1 cellular context compared by ENCODE assay signal in the genomic region with DNA sequence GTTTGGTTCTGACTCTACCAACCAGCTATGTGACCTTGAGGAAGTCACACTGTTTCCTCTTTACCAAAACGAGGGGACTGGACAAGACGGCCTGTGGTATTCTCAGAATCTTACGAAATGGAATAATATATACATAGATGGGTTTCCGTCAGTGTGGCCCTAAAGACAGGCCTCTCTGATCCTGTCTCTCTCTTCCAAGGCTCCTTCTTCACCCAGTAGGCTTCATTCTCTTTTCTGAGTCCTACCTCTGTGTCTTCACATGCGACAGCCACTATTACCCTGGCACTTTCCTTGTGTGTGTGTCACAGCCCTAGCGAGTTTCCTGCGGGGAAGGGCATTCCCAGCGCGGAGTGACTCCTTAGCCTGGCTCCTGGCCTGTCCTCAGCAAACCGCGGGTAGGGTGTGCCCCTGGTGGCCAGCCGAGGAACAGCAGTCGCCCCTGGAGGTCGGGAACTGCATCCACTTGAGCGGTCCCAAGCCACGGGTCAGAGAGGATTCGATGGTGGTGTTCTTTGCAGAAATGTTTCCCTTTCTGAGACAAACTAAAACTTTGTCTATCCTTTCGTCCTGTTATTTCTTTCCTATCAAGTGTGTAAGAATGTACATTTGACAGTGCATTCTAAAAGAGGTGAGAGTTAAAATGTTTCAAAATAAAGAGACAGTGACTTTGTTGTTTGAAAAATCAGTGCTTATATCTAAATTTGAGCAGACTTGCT.
TF ChIP-seq lines count a peak whose summit lies in the region.

No MANE protein-coding gene starts in this region.

TF ChIP-seq in K562, 482 proteins besides CTCF, POLR2A, EP300 and RAD21 (continued from another document and continues in another):
- TF ChIP-seq, protein P1, sequence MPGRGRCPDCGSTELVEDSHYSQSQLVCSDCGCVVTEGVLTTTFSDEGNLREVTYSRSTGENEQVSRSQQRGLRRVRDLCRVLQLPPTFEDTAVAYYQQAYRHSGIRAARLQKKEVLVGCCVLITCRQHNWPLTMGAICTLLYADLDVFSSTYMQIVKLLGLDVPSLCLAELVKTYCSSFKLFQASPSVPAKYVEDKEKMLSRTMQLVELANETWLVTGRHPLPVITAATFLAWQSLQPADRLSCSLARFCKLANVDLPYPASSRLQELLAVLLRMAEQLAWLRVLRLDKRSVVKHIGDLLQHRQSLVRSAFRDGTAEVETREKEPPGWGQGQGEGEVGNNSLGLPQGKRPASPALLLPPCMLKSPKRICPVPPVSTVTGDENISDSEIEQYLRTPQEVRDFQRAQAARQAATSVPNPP (IDR thresholded peaks at IDR 0.05; ENCODE audit: borderline replicate concordance, insufficient read depth, insufficient read length), result no peak
- TF ChIP-seq SIN3B (IDR thresholded peaks at IDR 0.05; ENCODE audit: low read depth), result 0 out of 2 replicates have a peak, but pooled peaks have one; percentile 30
- TF ChIP-seq, protein P2, sequence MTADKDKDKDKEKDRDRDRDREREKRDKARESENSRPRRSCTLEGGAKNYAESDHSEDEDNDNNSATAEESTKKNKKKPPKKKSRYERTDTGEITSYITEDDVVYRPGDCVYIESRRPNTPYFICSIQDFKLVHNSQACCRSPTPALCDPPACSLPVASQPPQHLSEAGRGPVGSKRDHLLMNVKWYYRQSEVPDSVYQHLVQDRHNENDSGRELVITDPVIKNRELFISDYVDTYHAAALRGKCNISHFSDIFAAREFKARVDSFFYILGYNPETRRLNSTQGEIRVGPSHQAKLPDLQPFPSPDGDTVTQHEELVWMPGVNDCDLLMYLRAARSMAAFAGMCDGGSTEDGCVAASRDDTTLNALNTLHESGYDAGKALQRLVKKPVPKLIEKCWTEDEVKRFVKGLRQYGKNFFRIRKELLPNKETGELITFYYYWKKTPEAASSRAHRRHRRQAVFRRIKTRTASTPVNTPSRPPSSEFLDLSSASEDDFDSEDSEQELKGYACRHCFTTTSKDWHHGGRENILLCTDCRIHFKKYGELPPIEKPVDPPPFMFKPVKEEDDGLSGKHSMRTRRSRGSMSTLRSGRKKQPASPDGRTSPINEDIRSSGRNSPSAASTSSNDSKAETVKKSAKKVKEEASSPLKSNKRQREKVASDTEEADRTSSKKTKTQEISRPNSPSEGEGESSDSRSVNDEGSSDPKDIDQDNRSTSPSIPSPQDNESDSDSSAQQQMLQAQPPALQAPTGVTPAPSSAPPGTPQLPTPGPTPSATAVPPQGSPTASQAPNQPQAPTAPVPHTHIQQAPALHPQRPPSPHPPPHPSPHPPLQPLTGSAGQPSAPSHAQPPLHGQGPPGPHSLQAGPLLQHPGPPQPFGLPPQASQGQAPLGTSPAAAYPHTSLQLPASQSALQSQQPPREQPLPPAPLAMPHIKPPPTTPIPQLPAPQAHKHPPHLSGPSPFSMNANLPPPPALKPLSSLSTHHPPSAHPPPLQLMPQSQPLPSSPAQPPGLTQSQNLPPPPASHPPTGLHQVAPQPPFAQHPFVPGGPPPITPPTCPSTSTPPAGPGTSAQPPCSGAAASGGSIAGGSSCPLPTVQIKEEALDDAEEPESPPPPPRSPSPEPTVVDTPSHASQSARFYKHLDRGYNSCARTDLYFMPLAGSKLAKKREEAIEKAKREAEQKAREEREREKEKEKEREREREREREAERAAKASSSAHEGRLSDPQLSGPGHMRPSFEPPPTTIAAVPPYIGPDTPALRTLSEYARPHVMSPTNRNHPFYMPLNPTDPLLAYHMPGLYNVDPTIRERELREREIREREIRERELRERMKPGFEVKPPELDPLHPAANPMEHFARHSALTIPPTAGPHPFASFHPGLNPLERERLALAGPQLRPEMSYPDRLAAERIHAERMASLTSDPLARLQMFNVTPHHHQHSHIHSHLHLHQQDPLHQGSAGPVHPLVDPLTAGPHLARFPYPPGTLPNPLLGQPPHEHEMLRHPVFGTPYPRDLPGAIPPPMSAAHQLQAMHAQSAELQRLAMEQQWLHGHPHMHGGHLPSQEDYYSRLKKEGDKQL (CRISPR knock-in tag; IDR thresholded peaks at IDR 0.05; ENCODE audit: borderline replicate concordance), result no peak
- peak; percentile 21; the same call in 1 of the 2 replicates for TF ChIP-seq DMBX1 (CRISPR knock-in tag; IDR thresholded peaks at IDR 0.05; ENCODE audit: borderline replicate concordance)
- no peak for TF ChIP-seq ESRRB (CRISPR knock-in tag; IDR thresholded peaks at IDR 0.05; ENCODE audit: borderline replicate concordance)
- TF ChIP-seq TGIF2 (CRISPR knock-in tag; IDR thresholded peaks at IDR 0.05), result no peak
- TF ChIP-seq ZZZ3 (IDR thresholded peaks at IDR 0.05), result no peak
- TF ChIP-seq KLF13 (tag; IDR thresholded peaks at IDR 0.05; ENCODE audit: borderline replicate concordance, low read depth), result no peak
- TF ChIP-seq, protein P3, sequence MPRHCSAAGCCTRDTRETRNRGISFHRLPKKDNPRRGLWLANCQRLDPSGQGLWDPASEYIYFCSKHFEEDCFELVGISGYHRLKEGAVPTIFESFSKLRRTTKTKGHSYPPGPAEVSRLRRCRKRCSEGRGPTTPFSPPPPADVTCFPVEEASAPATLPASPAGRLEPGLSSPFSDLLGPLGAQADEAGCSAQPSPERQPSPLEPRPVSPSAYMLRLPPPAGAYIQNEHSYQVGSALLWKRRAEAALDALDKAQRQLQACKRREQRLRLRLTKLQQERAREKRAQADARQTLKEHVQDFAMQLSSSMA (CRISPR knock-in tag; IDR thresholded peaks at IDR 0.05), result no peak
- no peak for TF ChIP-seq ZNF77 (CRISPR knock-in tag; IDR thresholded peaks at IDR 0.05)
- TF ChIP-seq ZNF124 (CRISPR knock-in tag; IDR thresholded peaks at IDR 0.05), result no peak
- TF ChIP-seq, protein P4, sequence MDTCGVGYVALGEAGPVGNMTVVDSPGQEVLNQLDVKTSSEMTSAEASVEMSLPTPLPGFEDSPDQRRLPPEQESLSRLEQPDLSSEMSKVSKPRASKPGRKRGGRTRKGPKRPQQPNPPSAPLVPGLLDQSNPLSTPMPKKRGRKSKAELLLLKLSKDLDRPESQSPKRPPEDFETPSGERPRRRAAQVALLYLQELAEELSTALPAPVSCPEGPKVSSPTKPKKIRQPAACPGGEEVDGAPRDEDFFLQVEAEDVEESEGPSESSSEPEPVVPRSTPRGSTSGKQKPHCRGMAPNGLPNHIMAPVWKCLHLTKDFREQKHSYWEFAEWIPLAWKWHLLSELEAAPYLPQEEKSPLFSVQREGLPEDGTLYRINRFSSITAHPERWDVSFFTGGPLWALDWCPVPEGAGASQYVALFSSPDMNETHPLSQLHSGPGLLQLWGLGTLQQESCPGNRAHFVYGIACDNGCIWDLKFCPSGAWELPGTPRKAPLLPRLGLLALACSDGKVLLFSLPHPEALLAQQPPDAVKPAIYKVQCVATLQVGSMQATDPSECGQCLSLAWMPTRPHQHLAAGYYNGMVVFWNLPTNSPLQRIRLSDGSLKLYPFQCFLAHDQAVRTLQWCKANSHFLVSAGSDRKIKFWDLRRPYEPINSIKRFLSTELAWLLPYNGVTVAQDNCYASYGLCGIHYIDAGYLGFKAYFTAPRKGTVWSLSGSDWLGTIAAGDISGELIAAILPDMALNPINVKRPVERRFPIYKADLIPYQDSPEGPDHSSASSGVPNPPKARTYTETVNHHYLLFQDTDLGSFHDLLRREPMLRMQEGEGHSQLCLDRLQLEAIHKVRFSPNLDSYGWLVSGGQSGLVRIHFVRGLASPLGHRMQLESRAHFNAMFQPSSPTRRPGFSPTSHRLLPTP (IDR thresholded peaks at IDR 0.05; ENCODE audit: borderline replicate concordance, extremely low read depth, insufficient read length), result no peak
- TF ChIP-seq, protein P5, sequence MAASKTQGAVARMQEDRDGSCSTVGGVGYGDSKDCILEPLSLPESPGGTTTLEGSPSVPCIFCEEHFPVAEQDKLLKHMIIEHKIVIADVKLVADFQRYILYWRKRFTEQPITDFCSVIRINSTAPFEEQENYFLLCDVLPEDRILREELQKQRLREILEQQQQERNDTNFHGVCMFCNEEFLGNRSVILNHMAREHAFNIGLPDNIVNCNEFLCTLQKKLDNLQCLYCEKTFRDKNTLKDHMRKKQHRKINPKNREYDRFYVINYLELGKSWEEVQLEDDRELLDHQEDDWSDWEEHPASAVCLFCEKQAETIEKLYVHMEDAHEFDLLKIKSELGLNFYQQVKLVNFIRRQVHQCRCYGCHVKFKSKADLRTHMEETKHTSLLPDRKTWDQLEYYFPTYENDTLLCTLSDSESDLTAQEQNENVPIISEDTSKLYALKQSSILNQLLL (CRISPR knock-in tag; IDR thresholded peaks at IDR 0.05; ENCODE audit: borderline replicate concordance), result no peak
- TF ChIP-seq, protein P6, sequence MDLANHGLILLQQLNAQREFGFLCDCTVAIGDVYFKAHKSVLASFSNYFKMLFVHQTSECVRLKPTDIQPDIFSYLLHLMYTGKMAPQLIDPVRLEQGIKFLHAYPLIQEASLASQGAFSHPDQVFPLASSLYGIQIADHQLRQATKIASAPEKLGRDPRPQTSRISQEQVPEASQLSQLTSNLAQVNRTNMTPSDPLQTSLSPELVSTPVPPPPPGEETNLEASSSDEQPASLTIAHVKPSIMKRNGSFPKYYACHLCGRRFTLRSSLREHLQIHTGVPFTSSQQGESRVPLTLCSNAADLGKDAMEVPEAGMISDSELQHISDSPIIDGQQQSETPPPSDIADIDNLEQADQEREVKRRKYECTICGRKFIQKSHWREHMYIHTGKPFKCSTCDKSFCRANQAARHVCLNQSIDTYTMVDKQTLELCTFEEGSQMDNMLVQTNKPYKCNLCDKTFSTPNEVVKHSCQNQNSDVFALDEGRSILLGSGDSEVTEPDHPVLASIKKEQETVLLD (IDR thresholded peaks at IDR 0.05), result no peak
- peak; percentile 58; the same call in 1 of the 2 replicates for TF ChIP-seq ETV5 (CRISPR knock-in tag; IDR thresholded peaks at IDR 0.05; ENCODE audit: low read depth)
- TF ChIP-seq, protein P7, sequence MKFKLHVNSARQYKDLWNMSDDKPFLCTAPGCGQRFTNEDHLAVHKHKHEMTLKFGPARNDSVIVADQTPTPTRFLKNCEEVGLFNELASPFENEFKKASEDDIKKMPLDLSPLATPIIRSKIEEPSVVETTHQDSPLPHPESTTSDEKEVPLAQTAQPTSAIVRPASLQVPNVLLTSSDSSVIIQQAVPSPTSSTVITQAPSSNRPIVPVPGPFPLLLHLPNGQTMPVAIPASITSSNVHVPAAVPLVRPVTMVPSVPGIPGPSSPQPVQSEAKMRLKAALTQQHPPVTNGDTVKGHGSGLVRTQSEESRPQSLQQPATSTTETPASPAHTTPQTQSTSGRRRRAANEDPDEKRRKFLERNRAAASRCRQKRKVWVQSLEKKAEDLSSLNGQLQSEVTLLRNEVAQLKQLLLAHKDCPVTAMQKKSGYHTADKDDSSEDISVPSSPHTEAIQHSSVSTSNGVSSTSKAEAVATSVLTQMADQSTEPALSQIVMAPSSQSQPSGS (CRISPR knock-in tag; IDR thresholded peaks at IDR 0.05), result no peak
- no peak for TF ChIP-seq TAF9B (IDR thresholded peaks at IDR 0.05; ENCODE audit: partially characterized antibody)
- TF ChIP-seq, protein P8, sequence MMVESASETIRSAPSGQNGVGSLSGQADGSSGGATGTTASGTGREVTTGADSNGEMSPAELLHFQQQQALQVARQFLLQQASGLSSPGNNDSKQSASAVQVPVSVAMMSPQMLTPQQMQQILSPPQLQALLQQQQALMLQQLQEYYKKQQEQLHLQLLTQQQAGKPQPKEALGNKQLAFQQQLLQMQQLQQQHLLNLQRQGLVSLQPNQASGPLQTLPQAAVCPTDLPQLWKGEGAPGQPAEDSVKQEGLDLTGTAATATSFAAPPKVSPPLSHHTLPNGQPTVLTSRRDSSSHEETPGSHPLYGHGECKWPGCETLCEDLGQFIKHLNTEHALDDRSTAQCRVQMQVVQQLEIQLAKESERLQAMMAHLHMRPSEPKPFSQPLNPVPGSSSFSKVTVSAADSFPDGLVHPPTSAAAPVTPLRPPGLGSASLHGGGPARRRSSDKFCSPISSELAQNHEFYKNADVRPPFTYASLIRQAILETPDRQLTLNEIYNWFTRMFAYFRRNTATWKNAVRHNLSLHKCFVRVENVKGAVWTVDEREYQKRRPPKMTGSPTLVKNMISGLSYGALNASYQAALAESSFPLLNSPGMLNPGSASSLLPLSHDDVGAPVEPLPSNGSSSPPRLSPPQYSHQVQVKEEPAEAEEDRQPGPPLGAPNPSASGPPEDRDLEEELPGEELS (CRISPR knock-in tag; IDR thresholded peaks at IDR 0.05; ENCODE audit: borderline replicate concordance), result no peak
- TF ChIP-seq NR2C2 (CRISPR knock-in tag; IDR thresholded peaks at IDR 0.05), result peak; percentile 13; the same call in 1 of the 2 replicates
- no peak; the same call in 1 of the 2 replicates for TF ChIP-seq NR2C2 (tag; IDR thresholded peaks at IDR 0.05)
- 0 out of 2 replicates have a peak, but pooled peaks have one; percentile 18 for TF ChIP-seq SPI1 (IDR thresholded peaks at IDR 0.05; ENCODE audit: borderline replicate concordance, low read depth, low read length)
- TF ChIP-seq GTF2A2 (tag; IDR thresholded peaks at IDR 0.05), result no peak
- no peak for TF ChIP-seq ZNF217 (CRISPR knock-in tag; IDR thresholded peaks at IDR 0.05)
- peak in 1 of 2 experiments; percentile 57; a peak in 1 of 4 replicates for TF ChIP-seq RCOR1 (IDR thresholded peaks at IDR 0.05; ENCODE audit: borderline replicate concordance in 1 of 2, low read depth in 2 of 2, low read length in 2 of 2)
- peak; percentile 34; the same call in 1 of the 2 replicates for TF ChIP-seq ATF7 (IDR thresholded peaks at IDR 0.05)
- peak; percentile 22; the same call in 1 of the 2 replicates for TF ChIP-seq EP400 (IDR thresholded peaks at IDR 0.05)
- TF ChIP-seq, protein P9, sequence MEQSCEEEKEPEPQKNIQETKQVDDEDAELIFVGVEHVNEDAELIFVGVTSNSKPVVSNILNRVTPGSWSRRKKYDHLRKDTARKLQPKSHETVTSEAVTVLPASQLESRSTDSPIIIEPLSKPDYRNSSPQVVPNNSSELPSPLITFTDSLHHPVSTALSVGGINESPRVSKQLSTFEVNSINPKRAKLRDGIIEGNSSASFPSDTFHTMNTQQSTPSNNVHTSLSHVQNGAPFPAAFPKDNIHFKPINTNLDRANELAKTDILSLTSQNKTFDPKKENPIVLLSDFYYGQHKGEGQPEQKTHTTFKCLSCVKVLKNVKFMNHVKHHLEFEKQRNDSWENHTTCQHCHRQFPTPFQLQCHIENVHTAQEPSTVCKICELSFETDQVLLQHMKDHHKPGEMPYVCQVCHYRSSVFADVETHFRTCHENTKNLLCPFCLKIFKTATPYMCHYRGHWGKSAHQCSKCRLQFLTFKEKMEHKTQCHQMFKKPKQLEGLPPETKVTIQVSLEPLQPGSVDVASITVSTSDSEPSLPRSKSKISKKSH (CRISPR knock-in tag; IDR thresholded peaks at IDR 0.05), result no peak
- peak; percentile 51 for TF ChIP-seq NFIC (IDR thresholded peaks at IDR 0.05)
- TF ChIP-seq, protein P10, sequence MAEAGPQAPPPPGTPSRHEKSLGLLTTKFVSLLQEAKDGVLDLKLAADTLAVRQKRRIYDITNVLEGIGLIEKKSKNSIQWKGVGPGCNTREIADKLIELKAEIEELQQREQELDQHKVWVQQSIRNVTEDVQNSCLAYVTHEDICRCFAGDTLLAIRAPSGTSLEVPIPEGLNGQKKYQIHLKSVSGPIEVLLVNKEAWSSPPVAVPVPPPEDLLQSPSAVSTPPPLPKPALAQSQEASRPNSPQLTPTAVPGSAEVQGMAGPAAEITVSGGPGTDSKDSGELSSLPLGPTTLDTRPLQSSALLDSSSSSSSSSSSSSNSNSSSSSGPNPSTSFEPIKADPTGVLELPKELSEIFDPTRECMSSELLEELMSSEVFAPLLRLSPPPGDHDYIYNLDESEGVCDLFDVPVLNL (CRISPR knock-in tag; IDR thresholded peaks at IDR 0.05; ENCODE audit: low read depth), result no peak
- no peak for TF ChIP-seq ZNF146 (CRISPR knock-in tag; IDR thresholded peaks at IDR 0.05; ENCODE audit: unreplicated experiment)
- no peak for TF ChIP-seq ILF3 (IDR thresholded peaks at IDR 0.05; ENCODE audit: borderline replicate concordance)
- no peak for TF ChIP-seq ZNF79 (CRISPR knock-in tag; IDR thresholded peaks at IDR 0.05; ENCODE audit: low read depth)
- TF ChIP-seq ZNF583 (CRISPR knock-in tag; IDR thresholded peaks at IDR 0.05), result no peak
- no peak for TF ChIP-seq PRPF4 (IDR thresholded peaks at IDR 0.05; ENCODE audit: insufficient read depth, low read depth, low read length, poor library complexity, severe bottlenecking)
- no peak for TF ChIP-seq FIP1L1 (IDR thresholded peaks at IDR 0.05; ENCODE audit: low read depth, low read length, poor library complexity, severe bottlenecking)
- TF ChIP-seq CBX5 (IDR thresholded peaks at IDR 0.05; ENCODE audit: borderline replicate concordance, low read depth), result no peak
- no peak for TF ChIP-seq ZSCAN32 (CRISPR knock-in tag; IDR thresholded peaks at IDR 0.05)
